1 cellular context compared by ENCODE assay signal in genomic region chr3:171839270-171839669, GRCh38.
TF ChIP-seq lines count a peak whose summit lies in the region.

No MANE protein-coding gene starts in this region.

TF ChIP-seq in liver, 16 proteins besides CTCF, POLR2A, EP300 and RAD21 (continued from another document):
- TF ChIP-seq NR2F2 (IDR thresholded peaks at IDR 0.05) = no peak
TF ChIP-seq in liver: peak in this region for 0.
